ENCODE assay signal across 9 cellular contexts in genomic region chr15:39920510-39921273, GRCh38. TPM values are rescaled to one million over a fixed set of nuclear protein-coding genes. Genes with fewer than 3 reads are reported as not detected.
A peak's percentile ranks its signal among the peaks of the same experiment; 100 is the strongest.
DNase-seq lines count a peak whose midpoint lies in the region; ATAC-seq, FAIRE-seq and TF ChIP-seq lines count a peak whose summit lies in the region.
"Had no signal": no experiment of that assay in that cellular context is flagged by ENCODE, and none has a peak within 500 bp of the region (broad histone marks: within the 10 kb centered on the region; RNA-seq: fewer than 3 reads in every experiment).

No MANE protein-coding gene starts in this region.

- ATAC-seq in HG02840 (IDR thresholded peaks at IDR 0.05; ENCODE audit: low FRiP score, unreplicated experiment), result peak; percentile 77

- H3K4me1 ChIP-seq in kidney (ENCODE audit: control insufficient read depth in 1 of 2, insufficient read depth in 1 of 2, low read depth in 1 of 2, low read length in 2 of 2), result peaks cover 0 to 4% of the 10 kb centered on the region in 2 donors

- no peaks in the 10 kb centered on the region for H3K9me3 ChIP-seq in kidney (ENCODE audit: control insufficient read depth in 1 of 2, low read length in 2 of 2)

- no peak for FAIRE-seq in kidney (lab: Jason Lieb, UNC)
- FAIRE-seq: A204.1 had no signal

- H3K4me3 ChIP-seq in kidney (ENCODE audit: low read length in 2 of 2), result peak overlapping the region; percentile 72 to 73

- DNase-seq in DMS153 treated with DMSO at 0.1 percent for 48 hours (lab: John Stamatoyannopoulos, UW; ENCODE audit: unreplicated experiment) (peak; percentile 42), DMS153 (lab: John Stamatoyannopoulos, UW) (no peak), NCI-H1694 treated with DMSO at 0.1 percent for 48 hours (lab: John Stamatoyannopoulos, UW) (peak; percentile 74), kidney (peak; percentile 93)
- peak; percentile 56 to 71 (median 61) for DNase-seq in activated CD4-positive, CD25-positive, alpha-beta regulatory T cell (lab: John Stamatoyannopoulos, UW)
- peak; percentile 67 for DNase-seq in central memory CD4-positive, alpha-beta T cell
- peak; percentile 56 to 81 for DNase-seq in stimulated activated CD4-positive, alpha-beta T cell treated with anti-CD3 and anti-CD28 coated beads, Interleukin-15, amount 100 ng/mL, for 1 hour (ENCODE audit: low read depth in 1 of 2, low spot score in 1 of 2)

- H3K9ac ChIP-seq in kidney (ENCODE audit: low read length in 2 of 2), result peak overlapping the region; percentile 33 to 77

- no peaks in the 10 kb centered on the region for H3K36me3 ChIP-seq in kidney (ENCODE audit: control insufficient read depth in 1 of 2, insufficient read depth in 2 of 2, low read length in 2 of 2)

- no peak for TF ChIP-seq CTCF in kidney (IDR thresholded peaks at IDR 0.05; ENCODE audit: borderline replicate concordance, extremely low read depth, insufficient read depth)

- intact Hi-C loops in kidney (cut with DNase I), result no loop called here

- H3K27ac ChIP-seq in kidney (ENCODE audit: low read depth in 2 of 2, low read length in 2 of 2), result peak overlapping the region; percentile 59 to 73

RNA-seq across cellular contexts. Expression of gene GPR176, which starts 0.6 kb away (rescaled TPM):
- total RNA-seq in kidney, result 7.6 TPM
- 2.9 TPM for polyA plus RNA-seq in kidney (ENCODE audit: insufficient read depth, low read depth, low replicate concordance)

RNA-seq across cellular contexts. Expression of gene EIF2AK4, which starts 13.2 kb away (rescaled TPM):
- total RNA-seq in kidney, result 30.9 TPM
- 25.1 TPM for polyA plus RNA-seq in kidney (ENCODE audit: insufficient read depth, low read depth, low replicate concordance)
